In genomic region chr10:60235001-60235400, GRCh38 we compare ENCODE assay signal across 1 cellular context.
TF ChIP-seq lines count a peak whose summit lies in the region.

No MANE protein-coding gene starts in this region.

TF ChIP-seq in HepG2, 621 proteins besides CTCF, POLR2A, EP300 and RAD21 (continued from another document):
- TF ChIP-seq MYNN (CRISPR knock-in tag; IDR thresholded peaks at IDR 0.05; ENCODE audit: low read depth), result no peak
- TF ChIP-seq ARHGAP35 (CRISPR knock-in tag; IDR thresholded peaks at IDR 0.05; ENCODE audit: borderline replicate concordance), result no peak
- TF ChIP-seq ZNF296 (CRISPR knock-in tag; conservative IDR thresholded peaks at IDR 0.05), result no peak
- no peak for TF ChIP-seq ZNF574 (CRISPR knock-in tag; IDR thresholded peaks at IDR 0.05)
- TF ChIP-seq ZNF530 (CRISPR knock-in tag; IDR thresholded peaks at IDR 0.05; ENCODE audit: low read depth), result no peak
- no peak for TF ChIP-seq ZNF569 (CRISPR knock-in tag; IDR thresholded peaks at IDR 0.05; ENCODE audit: borderline replicate concordance)
- no peak for TF ChIP-seq YEATS2 (CRISPR knock-in tag; IDR thresholded peaks at IDR 0.05; ENCODE audit: borderline replicate concordance)
- no peak for TF ChIP-seq U2AF1 (optimal IDR thresholded peaks at IDR 0.05; ENCODE audit: low read depth, low read length)
- TF ChIP-seq ARNT (IDR thresholded peaks at IDR 0.05), result no peak
